ENCODE assay signal across 8 cellular contexts in genomic region chr6:144843701-144844100, GRCh38.
"Had no signal": no experiment of that assay in that cellular context is flagged by ENCODE, and none has a peak within 500 bp of the region (broad histone marks: within the 10 kb centered on the region; RNA-seq: fewer than 3 reads in every experiment).

No MANE protein-coding gene starts in this region.

- DNase-seq: H9, HCEC 1CT, KBM-7 had no signal

- ATAC-seq: GM23338, HepG2 had no signal

- H3K9ac ChIP-seq: KMS-11 had no signal

- H3K27ac Mint-ChIP-seq: GM23338, IgD-negative memory B cell had no signal

- H3K27ac ChIP-seq: HL-60, KMS-11 had no signal

- H3K4me2 ChIP-seq: GM23338, KMS-11 had no signal

- H2AFZ ChIP-seq: GM23338 had no signal

- H3K4me3 Mint-ChIP-seq: GM23338, H9, IgD-negative memory B cell had no signal

- H3K27me3 Mint-ChIP-seq: IgD-negative memory B cell had no signal

- H3K9me3 Mint-ChIP-seq: GM23338, H9, IgD-negative memory B cell had no signal

- H3K4me3 ChIP-seq: GM23338 had no signal
